8 cellular contexts compared by ENCODE assay signal in genomic region chr2:152594022-152594712, GRCh38.
DNase-seq lines count a peak whose midpoint lies in the region; ATAC-seq and TF ChIP-seq lines count a peak whose summit lies in the region.

No MANE protein-coding gene starts in this region.

- H3K36me3 ChIP-seq in DOHH2 (ENCODE audit: control insufficient read depth, low read length), result no peaks in the 10 kb centered on the region
- H3K36me3 ChIP-seq in skeletal muscle satellite cell (ENCODE audit: insufficient read depth, low read length), result no peaks in the 10 kb centered on the region
- no peaks in the 10 kb centered on the region for H3K36me3 ChIP-seq in uterus

- H3K4me2 ChIP-seq in DOHH2 (ENCODE audit: low read length), result peak overlapping the region; percentile 28
- peak overlapping the region; percentile 29 for H3K4me2 ChIP-seq in skeletal muscle satellite cell (ENCODE audit: low read length)

- H3K4me3 ChIP-seq in DOHH2 (ENCODE audit: low read length), result no peak overlapping the region
- H3K4me3 ChIP-seq in skeletal muscle satellite cell (ENCODE audit: low read length), result no peak overlapping the region
- H3K4me3 ChIP-seq in uterus, result no peak overlapping the region

- H4K20me1 ChIP-seq in DOHH2 (ENCODE audit: control insufficient read depth, insufficient read depth, low read depth, low read length), result no peaks in the 10 kb centered on the region

- no peaks in the 10 kb centered on the region for H3F3A ChIP-seq in DOHH2 (ENCODE audit: control insufficient read depth, insufficient read depth)

- TF ChIP-seq CTCF in DOHH2 (IDR thresholded peaks at IDR 0.05; ENCODE audit: low read depth, low read length, poor library complexity, severe bottlenecking) (peak; percentile 18), uterus (IDR thresholded peaks at IDR 0.05) (no peak)

- H3K79me2 ChIP-seq in DOHH2 (ENCODE audit: control insufficient read depth, low read length), result no peaks in the 10 kb centered on the region

- H3K9me2 ChIP-seq in DOHH2 (replicated peaks; ENCODE audit: control insufficient read depth, low read length), result no peaks in the 10 kb centered on the region; the same call in 1 of the 2 replicates

- H3K4me1 ChIP-seq in DOHH2 (ENCODE audit: control insufficient read depth, low read length), result peaks cover 13% of the 10 kb centered on the region
- peaks cover 26% of the 10 kb centered on the region for H3K4me1 ChIP-seq in skeletal muscle satellite cell (ENCODE audit: control insufficient read depth, insufficient read depth, low read length)
- no peaks in the 10 kb centered on the region for H3K4me1 ChIP-seq in uterus

- intact Hi-C loops in uterus (cut with DNase I; ENCODE audit: low total_unique reads), result no loop called here

- H3K9me3 ChIP-seq in DOHH2 (ENCODE audit: control insufficient read depth, insufficient read depth, low read length) (no peaks in the 10 kb centered on the region), skeletal muscle satellite cell (replicated peaks; ENCODE audit: low read length) (no peaks in the 10 kb centered on the region), uterus (no peaks in the 10 kb centered on the region)

- H3K27ac ChIP-seq in DOHH2 (ENCODE audit: low read depth, low read length) (no peak overlapping the region), cingulate gyrus (ENCODE audit: low read depth, low read length) (peak overlapping the region; percentile 41), uterus (no peak overlapping the region)

- peak; percentile 73 for ATAC-seq in GM21381 (IDR thresholded peaks at IDR 0.05; ENCODE audit: unreplicated experiment)

- DNase-seq in KG1 (lab: John Stamatoyannopoulos, UW), result peak; percentile 31
- no peak for DNase-seq in activated naive CD4-positive, alpha-beta T cell (lab: John Stamatoyannopoulos, UW)
- DNase-seq in uterus, result no peak
- no peak for DNase-seq in COLO829 (ENCODE audit: low spot score)

- no peak for TF ChIP-seq POLR2A in uterus (IDR thresholded peaks at IDR 0.05)

- H3K9ac ChIP-seq in skeletal muscle satellite cell (ENCODE audit: low read depth, low read length), result peak overlapping the region; percentile 30

- no peaks in the 10 kb centered on the region; the same call in 1 of the 2 replicates for H3K27me3 ChIP-seq in DOHH2 (ENCODE audit: control insufficient read depth, low read length)
- H3K27me3 ChIP-seq in skeletal muscle satellite cell (ENCODE audit: control insufficient read depth, insufficient read depth, low read length), result no peaks in the 10 kb centered on the region
- H3K27me3 ChIP-seq in uterus, result no peaks in the 10 kb centered on the region
